In the genomic region with DNA sequence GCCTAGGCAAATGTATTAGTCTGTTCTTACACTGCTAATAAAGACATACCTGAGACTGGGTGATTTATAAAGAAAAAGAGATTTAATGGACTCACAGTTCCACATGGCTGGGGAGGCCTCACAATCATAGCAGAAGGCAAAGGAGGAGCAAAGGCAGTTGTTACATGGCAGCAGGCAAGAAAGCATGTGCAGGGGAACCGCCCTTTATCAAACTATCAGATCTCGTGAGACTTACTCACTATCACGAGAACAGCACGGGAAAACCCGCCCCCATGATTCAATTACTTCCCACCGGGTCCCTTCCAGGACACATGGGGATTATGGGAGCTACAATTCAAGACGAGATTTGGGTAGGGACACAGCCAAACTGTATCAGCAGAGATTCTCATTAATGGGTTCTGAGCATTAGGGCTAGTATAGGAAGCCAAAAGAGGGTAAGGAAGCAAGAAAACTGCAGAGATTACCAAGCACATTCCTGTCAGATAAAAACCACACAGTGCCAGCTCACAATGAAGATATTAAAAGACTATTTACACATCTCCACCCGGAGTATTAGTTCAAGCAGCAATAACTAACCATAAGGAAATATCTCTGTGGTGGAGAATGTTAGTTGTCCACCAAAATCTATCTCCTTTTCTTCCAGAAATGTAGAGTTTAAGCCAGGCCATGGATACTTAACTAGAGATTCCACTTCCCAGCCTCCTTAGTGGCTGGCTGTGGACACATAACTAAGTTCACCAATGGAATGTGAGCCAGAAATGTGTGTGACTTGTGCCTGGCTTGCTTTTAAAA, we compare ENCODE assay signal across 16 cellular contexts.
A peak's percentile ranks its signal among the peaks of the same experiment; 100 is the strongest.
DNase-seq lines count a peak whose midpoint lies in the region; ATAC-seq, FAIRE-seq and TF ChIP-seq lines count a peak whose summit lies in the region.
"Had no signal": no experiment of that assay in that cellular context is flagged by ENCODE, and none has a peak within 500 bp of the region (broad histone marks: within the 10 kb centered on the region; RNA-seq: fewer than 3 reads in every experiment).

No MANE protein-coding gene starts in this region.

- H3K79me2 ChIP-seq in SK-N-SH (ENCODE audit: insufficient read depth): no peaks in the 10 kb centered on the region

- no peaks in the 10 kb centered on the region; the same call in 1 of the 2 replicates for H3K27me3 ChIP-seq in SK-N-SH (ENCODE audit: insufficient read depth)
- H3K27me3 ChIP-seq: stomach had no signal

- 57% methylated on average over 8 of the region's 8 CpGs for WGBS in SK-N-SH (ENCODE audit: low lambda C conversion rate)

- no peaks in the 10 kb centered on the region for H3F3A ChIP-seq in SK-N-SH (replicated peaks; ENCODE audit: insufficient read depth)

- H3K9ac ChIP-seq in SK-N-SH: no peak overlapping the region

- H3K4me2 ChIP-seq in SK-N-SH: no peak overlapping the region

- ATAC-seq in SK-N-SH treated with all-trans-retinoic acid at 6 μM for 48 hours: no peak
- ATAC-seq: activated CD4-positive, alpha-beta T cell treated with anti-CD3 and anti-CD28 coated beads for 36 hours; Right ventricle myocardium inferior had no signal

- DNase-seq in SK-N-SH (no peak), amniotic epithelial cell (ENCODE audit: low read depth) (peak; percentile 84), foreskin fibroblast (peak; percentile 34 to 72), D721Med (ENCODE audit: insufficient read length, low spot score) (no peak), CD1c-positive myeloid dendritic cell (ENCODE audit: extremely low spot score) (no peak), iPS-NIHi7 (ENCODE audit: extremely low spot score) (no peak), pons (ENCODE audit: low spot score) (no peak)
- DNase-seq: 8988T; activated CD4-positive, alpha-beta T cell treated with anti-CD3 and anti-CD28 coated beads for 36 hours; activated CD8-positive, alpha-beta memory T cell treated with anti-CD3 and anti-CD28 coated beads, Interleukin-2, amount 50 U/mL, for 48 hours; caudate nucleus; MV-4-11; stimulated activated CD4-positive, alpha-beta T cell treated with anti-CD3 and anti-CD28 coated beads, Interleukin-12 subunit alpha, Interleukin-12 subunit beta, amount 100 ng/mL, for 4 hours; stomach had no signal

- H3K4me1 ChIP-seq in SK-N-SH (ENCODE audit: control insufficient read depth in 1 of 2, insufficient read depth in 2 of 2, low read depth in 1 of 2, low read length in 1 of 2): no peaks in the 10 kb centered on the region; a peak in 1 of 4 replicates
- H3K4me1 ChIP-seq: stomach had no signal

- no peak overlapping the region for H3K27ac ChIP-seq in SK-N-SH (ENCODE audit: low read depth in 2 of 2, low read length in 1 of 2)
- H3K27ac ChIP-seq: stomach had no signal

- no peak for TF ChIP-seq RAD21 in SK-N-SH (IDR thresholded peaks at IDR 0.05; ENCODE audit: low read length)

- H4K20me1 ChIP-seq in SK-N-SH (ENCODE audit: insufficient read depth): no peaks in the 10 kb centered on the region

- POLR2A ChIA-PET in SK-N-SH (lab: Yijun Ruan, JAX): no interaction called here

- H2AFZ ChIP-seq in SK-N-SH (ENCODE audit: low read depth): peak overlapping the region; percentile 53; the same call in 1 of the 2 replicates

- TF ChIP-seq CTCF in SK-N-SH (IDR thresholded peaks at IDR 0.05) (no peak), foreskin fibroblast (IDR thresholded peaks at IDR 0.05; ENCODE audit: low read depth, low read length) (no peak), D721Med (IDR thresholded peaks at IDR 0.05; ENCODE audit: insufficient read depth, missing control alignments) (no peak)

- no peak for TF ChIP-seq EP300 in SK-N-SH (IDR thresholded peaks at IDR 0.05; ENCODE audit: borderline replicate concordance in 1 of 2, low read depth in 1 of 2, low read length in 1 of 2)

- no peaks in the 10 kb centered on the region for H3K9me3 ChIP-seq in SK-N-SH
- H3K9me3 ChIP-seq: stomach had no signal

- H3K9me2 ChIP-seq in SK-N-SH: no peaks in the 10 kb centered on the region

- CTCF ChIA-PET in SK-N-SH (lab: Yijun Ruan, JAX): no interaction called here

- no peak for FAIRE-seq in D721Med (lab: Jason Lieb, UNC)

- H3K36me3 ChIP-seq in SK-N-SH (replicated peaks in 1 of 2; ENCODE audit: control insufficient read depth in 1 of 2, insufficient read depth in 2 of 2, low read length in 1 of 2): no peaks in the 10 kb centered on the region
- H3K36me3 ChIP-seq: stomach had no signal

- H3K4me3 ChIP-seq in SK-N-SH (ENCODE audit: low read depth in 2 of 2, low read length in 1 of 2): no peak overlapping the region
- no peak overlapping the region for H3K4me3 ChIP-seq in foreskin fibroblast (ENCODE audit: low read depth in 1 of 2, low read length in 2 of 2)
- H3K4me3 ChIP-seq: stomach had no signal

TF ChIP-seq in SK-N-SH, 30 proteins besides CTCF, POLR2A, EP300 and RAD21:
- TF ChIP-seq TAF1 (IDR thresholded peaks at IDR 0.05; ENCODE audit: borderline replicate concordance, low read depth, low read length) (no peak), ELF1 (IDR thresholded peaks at IDR 0.05) (no peak), FOSL2 (IDR thresholded peaks at IDR 0.05; ENCODE audit: borderline replicate concordance, low read depth) (no peak), MEF2A (IDR thresholded peaks at IDR 0.05; ENCODE audit: borderline replicate concordance, low read depth) (no peak)

TF ChIP-seq in SK-N-SH treated with all-trans-retinoic acid at 6 μM for 48 hours, 23 proteins besides CTCF, POLR2A, EP300 and RAD21:
- no peak for TF ChIP-seq PPARA (CRISPR knock-in tag; IDR thresholded peaks at IDR 0.05; ENCODE audit: borderline replicate concordance)
- TF ChIP-seq ZC3H10 (CRISPR knock-in tag; IDR thresholded peaks at IDR 0.05): no peak
- TF ChIP-seq TCF4 (CRISPR knock-in tag; IDR thresholded peaks at IDR 0.05; ENCODE audit: borderline replicate concordance): no peak
- TF ChIP-seq, protein P1, sequence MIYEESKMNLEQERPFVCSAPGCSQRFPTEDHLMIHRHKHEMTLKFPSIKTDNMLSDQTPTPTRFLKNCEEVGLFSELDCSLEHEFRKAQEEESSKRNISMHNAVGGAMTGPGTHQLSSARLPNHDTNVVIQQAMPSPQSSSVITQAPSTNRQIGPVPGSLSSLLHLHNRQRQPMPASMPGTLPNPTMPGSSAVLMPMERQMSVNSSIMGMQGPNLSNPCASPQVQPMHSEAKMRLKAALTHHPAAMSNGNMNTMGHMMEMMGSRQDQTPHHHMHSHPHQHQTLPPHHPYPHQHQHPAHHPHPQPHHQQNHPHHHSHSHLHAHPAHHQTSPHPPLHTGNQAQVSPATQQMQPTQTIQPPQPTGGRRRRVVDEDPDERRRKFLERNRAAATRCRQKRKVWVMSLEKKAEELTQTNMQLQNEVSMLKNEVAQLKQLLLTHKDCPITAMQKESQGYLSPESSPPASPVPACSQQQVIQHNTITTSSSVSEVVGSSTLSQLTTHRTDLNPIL (CRISPR knock-in tag; IDR thresholded peaks at IDR 0.05; ENCODE audit: low read depth): no peak
- no peak for TF ChIP-seq ZNF565 (CRISPR knock-in tag; conservative IDR thresholded peaks at IDR 0.05; ENCODE audit: low read depth)
- no peak for TF ChIP-seq ESRRG (CRISPR knock-in tag; IDR thresholded peaks at IDR 0.05)

Comparison
In these comparisons a context has a peak if more than half of its experiments do, and no peak if none do; other contexts are left out.
1. DNase-seq: peak in amniotic epithelial cell (single experiment) and foreskin fibroblast (2 of 2); none in SK-N-SH (single experiment), D721Med (single experiment), CD1c-positive myeloid dendritic cell (single experiment), iPS-NIHi7 (single experiment) and pons (single experiment).